In the genomic region with DNA sequence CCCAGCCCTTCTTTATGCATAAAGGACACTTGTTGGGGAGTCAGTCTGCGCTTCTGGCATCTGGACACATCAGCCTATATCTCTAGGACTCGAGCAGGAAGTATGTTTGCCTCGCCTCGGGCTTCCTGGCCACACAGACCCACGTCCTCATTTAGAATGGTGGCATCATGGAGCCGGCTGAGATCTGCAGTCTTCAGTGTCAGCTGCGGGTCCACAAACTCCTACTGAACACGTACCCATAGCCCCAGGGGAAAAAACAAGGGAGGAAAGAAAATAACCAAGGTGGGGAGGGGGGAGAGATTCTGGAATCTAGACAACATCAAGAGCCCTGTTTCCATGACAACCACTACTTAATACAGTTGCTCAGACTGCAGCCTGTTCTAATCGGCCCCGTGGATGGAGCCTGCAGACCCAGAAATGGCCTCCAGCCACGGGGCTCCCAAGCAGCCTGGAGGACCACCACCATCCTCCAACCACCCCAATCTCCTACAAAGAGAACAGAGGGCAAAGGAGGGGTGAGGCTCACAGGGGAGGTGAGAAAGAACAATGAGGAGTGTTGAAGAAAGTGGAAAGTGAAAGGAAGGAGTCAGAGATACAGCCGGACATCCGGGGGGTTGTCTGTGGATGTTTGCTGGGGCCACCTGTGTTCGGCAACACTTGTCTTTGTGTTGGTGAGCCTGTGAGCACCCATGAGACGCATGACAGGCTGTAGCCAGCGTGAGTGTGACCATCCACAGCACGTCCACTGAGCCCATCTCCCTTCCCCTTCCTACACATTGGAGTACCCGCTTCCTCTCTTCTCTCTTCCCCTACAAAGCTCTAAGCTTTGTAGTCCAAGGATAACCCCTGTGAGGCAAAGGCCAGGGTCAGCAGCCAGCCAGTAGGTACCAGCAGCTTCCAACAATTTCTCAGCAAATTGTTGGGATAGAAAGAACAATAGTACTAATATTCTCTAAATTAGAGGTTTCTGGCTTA, we compare ENCODE assay signal across 1 cellular context.
TF ChIP-seq lines count a peak whose summit lies in the region.

No MANE protein-coding gene starts in this region.

TF ChIP-seq in SK-N-SH treated with all-trans-retinoic acid at 6 μM for 48 hours, 23 proteins besides CTCF, POLR2A, EP300 and RAD21 (continued from another document):
- TF ChIP-seq CREB5 (CRISPR knock-in tag; IDR thresholded peaks at IDR 0.05; ENCODE audit: low read depth): no peak
- no peak for TF ChIP-seq PPARA (CRISPR knock-in tag; IDR thresholded peaks at IDR 0.05; ENCODE audit: borderline replicate concordance)
- no peak for TF ChIP-seq CSDC2 (CRISPR knock-in tag; IDR thresholded peaks at IDR 0.05)
- no peak for TF ChIP-seq RARB (CRISPR knock-in tag; IDR thresholded peaks at IDR 0.05)
- TF ChIP-seq ZC3H10 (CRISPR knock-in tag; IDR thresholded peaks at IDR 0.05): no peak
- no peak for TF ChIP-seq ARNTL (CRISPR knock-in tag; IDR thresholded peaks at IDR 0.05; ENCODE audit: borderline replicate concordance, low read depth)
- no peak for TF ChIP-seq ISL1 (CRISPR knock-in tag; IDR thresholded peaks at IDR 0.05)
- TF ChIP-seq TCF4 (CRISPR knock-in tag; IDR thresholded peaks at IDR 0.05; ENCODE audit: borderline replicate concordance): no peak
- no peak for TF ChIP-seq ZFP3 (CRISPR knock-in tag; IDR thresholded peaks at IDR 0.05)
- TF ChIP-seq ZNF70 (CRISPR knock-in tag; IDR thresholded peaks at IDR 0.05): no peak
- TF ChIP-seq ZNF565 (CRISPR knock-in tag; conservative IDR thresholded peaks at IDR 0.05; ENCODE audit: low read depth): no peak
- TF ChIP-seq GLIS3 (CRISPR knock-in tag; IDR thresholded peaks at IDR 0.05): no peak
- TF ChIP-seq BACH2 (CRISPR knock-in tag; IDR thresholded peaks at IDR 0.05; ENCODE audit: borderline replicate concordance): no peak
